Comparison of ENCODE assay signal across 38 cellular contexts in genomic region chr7:113904521-113904920, GRCh38. TPM values are rescaled to one million over a fixed set of nuclear protein-coding genes. Genes with fewer than 3 reads are reported as not detected.
"Had no signal": no experiment of that assay in that cellular context is flagged by ENCODE, and none has a peak within 500 bp of the region (broad histone marks: within the 10 kb centered on the region; RNA-seq: fewer than 3 reads in every experiment).

No MANE protein-coding gene starts in this region.

- ATAC-seq: activated CD8-positive, alpha-beta memory T cell treated with anti-CD3 and anti-CD28 coated beads, Interleukin-2, amount 10 ng/mL, durations not matched to agents 7 days and 5 days; activated CD8-positive, alpha-beta T cell treated with anti-CD3 and anti-CD28 coated beads, Interleukin-2, amount 10 ng/mL, durations not matched to agents 7 days and 5 days; activated naive CD8-positive, alpha-beta T cell treated with anti-CD3 and anti-CD28 coated beads, Interleukin-2, amount 50 U/mL, for 24 hours had no signal

- DNase-seq: activated B cell treated with CpG ODN at 0.5 μM for 24 hours; activated CD4-positive, alpha-beta memory T cell treated with anti-CD3 and anti-CD28 coated beads, Interleukin-2, amount 10 ng/mL, durations not matched to agents 7 days and 5 days; activated CD4-positive, alpha-beta T cell treated with anti-CD3 and anti-CD28 coated beads for 4 hours; activated CD4-positive, alpha-beta T cell treated with anti-CD3 and anti-CD28 coated beads, Interleukin-2, amount 10 ng/mL, durations not matched to agents 7 days and 5 days; activated CD4-positive, alpha-beta T cell treated with anti-CD3 and anti-CD28 coated beads, Interleukin-2, amount 50 U/mL, for 48 hours; activated CD4-positive, CD25-positive, alpha-beta regulatory T cell treated with anti-CD3 and anti-CD28 coated beads, Interleukin-2, amount 50 U/mL, for 72 hours; activated CD8-positive, alpha-beta memory T cell treated with anti-CD3 and anti-CD28 coated beads for 24 hours; activated CD8-positive, alpha-beta memory T cell treated with anti-CD3 and anti-CD28 coated beads, Interleukin-2, amount 10 ng/mL, durations not matched to agents 7 days and 5 days; activated CD8-positive, alpha-beta memory T cell treated with anti-CD3 and anti-CD28 coated beads, Interleukin-2, amount 50 U/mL, for 48 hours; activated CD8-positive, alpha-beta T cell treated with anti-CD3 and anti-CD28 coated beads, Interleukin-2, amount 10 ng/mL, durations not matched to agents 7 days and 5 days; activated effector memory CD4-positive, alpha-beta T cell treated with Interleukin-2 at 50 U/mL for 16 hours; activated gamma-delta T cell; activated naive CD4-positive, alpha-beta T cell treated with anti-CD3 and anti-CD28 coated beads, Interleukin-2, amount 10 ng/mL, durations not matched to agents 7 days and 5 days; activated naive CD4-positive, alpha-beta T cell treated with Interleukin-2 at 50 U/mL for 16 hours; activated naive CD8-positive, alpha-beta T cell treated with anti-CD3 and anti-CD28 coated beads, Interleukin-2, amount 10 ng/mL, durations not matched to agents 7 days and 5 days; activated naive CD8-positive, alpha-beta T cell treated with anti-CD3 and anti-CD28 coated beads, Interleukin-2, amount 50 U/mL, for 24 hours; activated T-cell treated with anti-CD3 and anti-CD28 coated beads, Interleukin-2, amount 50 U/mL, for 24 hours; activated T-cell treated with anti-CD3 and anti-CD28 coated beads, Interleukin-2, amount 50 U/mL, for 48 hours; amygdala; anterior cingulate cortex; caudate nucleus; cerebellar nuclear complex; T-helper 1 cell; T-helper 2 cell; T-helper 9 cell had no signal

- H3K4me1 Mint-ChIP-seq: activated B cell treated with CpG ODN at 0.5 μM for 24 hours; activated CD4-positive, alpha-beta memory T cell treated with anti-CD3 and anti-CD28 coated beads, Interleukin-2, amount 10 ng/mL, durations not matched to agents 7 days and 5 days; activated CD4-positive, alpha-beta T cell treated with anti-CD3 and anti-CD28 coated beads, Interleukin-2, amount 10 ng/mL, durations not matched to agents 7 days and 5 days; activated CD8-positive, alpha-beta memory T cell treated with anti-CD3 and anti-CD28 coated beads, Interleukin-2, amount 10 ng/mL, durations not matched to agents 7 days and 5 days; activated naive CD4-positive, alpha-beta T cell treated with anti-CD3 and anti-CD28 coated beads, Interleukin-2, amount 10 ng/mL, durations not matched to agents 7 days and 5 days; activated naive CD4-positive, alpha-beta T cell treated with anti-CD3 and anti-CD28 coated beads, Interleukin-2, amount 50 U/mL, for 24 hours; activated naive CD8-positive, alpha-beta T cell treated with anti-CD3 and anti-CD28 coated beads, Interleukin-2, amount 10 ng/mL, durations not matched to agents 7 days and 5 days; activated naive CD8-positive, alpha-beta T cell treated with anti-CD3 and anti-CD28 coated beads, Interleukin-2, amount 50 U/mL, for 24 hours; brain; central memory CD8-positive, alpha-beta T cell had no signal

- H3K9me3 Mint-ChIP-seq: activated B cell treated with CpG ODN at 0.5 μM for 24 hours; activated CD4-positive, alpha-beta memory T cell treated with anti-CD3 and anti-CD28 coated beads, Interleukin-2, amount 10 ng/mL, durations not matched to agents 7 days and 5 days; activated CD4-positive, alpha-beta T cell treated with anti-CD3 and anti-CD28 coated beads, Interleukin-2, amount 10 ng/mL, durations not matched to agents 7 days and 5 days; activated naive CD4-positive, alpha-beta T cell treated with anti-CD3 and anti-CD28 coated beads, Interleukin-2, amount 10 ng/mL, durations not matched to agents 7 days and 5 days; activated naive CD4-positive, alpha-beta T cell treated with anti-CD3 and anti-CD28 coated beads, Interleukin-2, amount 50 U/mL, for 24 hours; activated naive CD8-positive, alpha-beta T cell treated with anti-CD3 and anti-CD28 coated beads, Interleukin-2, amount 50 U/mL, for 24 hours; activated T-cell treated with anti-CD3 and anti-CD28 coated beads, Interleukin-2, amount 50 U/mL, for 24 hours; activated T-helper 2 cell treated with anti-CD3 and anti-CD28 coated beads, Interferon-gamma antibody, Interleukin-2, Interleukin-4, amounts not matched to agents 10 μg/mL and 5 μg/mL and 100 μg/mL, durations not matched to agents 14 hours and 24 hours and 36 hours; brain; T-helper 1 cell treated with Interleukin-12 subunit alpha and Interleukin-12 subunit beta and Interleukin-4 antibody, amounts not matched to agents 30 μg/mL and 1 μg/mL, for 36 hours; T-helper 2 cell treated with Interferon-gamma antibody and Interleukin-4, amounts not matched to agents 5 μg/mL and 100 μg/mL, for 36 hours had no signal

- FAIRE-seq: bronchial epithelial cell, TTC549 had no signal

- H3K4me3 ChIP-seq: ascending aorta, cardiac muscle cell had no signal

- H3K4me3 Mint-ChIP-seq: activated B cell treated with CpG ODN at 0.5 μM for 24 hours; activated CD4-positive, alpha-beta memory T cell treated with anti-CD3 and anti-CD28 coated beads, Interleukin-2, amount 10 ng/mL, durations not matched to agents 7 days and 5 days; activated CD4-positive, alpha-beta T cell treated with anti-CD3 and anti-CD28 coated beads, Interleukin-2, amount 10 ng/mL, durations not matched to agents 7 days and 5 days; activated CD8-positive, alpha-beta memory T cell treated with anti-CD3 and anti-CD28 coated beads, Interleukin-2, amount 10 ng/mL, durations not matched to agents 7 days and 5 days; activated CD8-positive, alpha-beta T cell treated with anti-CD3 and anti-CD28 coated beads, Interleukin-2, amount 10 ng/mL, durations not matched to agents 7 days and 5 days; activated naive CD4-positive, alpha-beta T cell treated with anti-CD3 and anti-CD28 coated beads, Interleukin-2, amount 10 ng/mL, durations not matched to agents 7 days and 5 days; activated naive CD4-positive, alpha-beta T cell treated with anti-CD3 and anti-CD28 coated beads, Interleukin-2, amount 50 U/mL, for 24 hours; activated naive CD8-positive, alpha-beta T cell; activated naive CD8-positive, alpha-beta T cell treated with anti-CD3 and anti-CD28 coated beads, Interleukin-2, amount 10 ng/mL, durations not matched to agents 7 days and 5 days; activated naive CD8-positive, alpha-beta T cell treated with anti-CD3 and anti-CD28 coated beads, Interleukin-2, amount 50 U/mL, for 24 hours; activated T-cell treated with anti-CD3 and anti-CD28 coated beads, Interleukin-2, amount 50 U/mL, for 24 hours; brain; central memory CD8-positive, alpha-beta T cell; T-helper 1 cell treated with Interleukin-12 subunit alpha and Interleukin-12 subunit beta and Interleukin-4 antibody, amounts not matched to agents 30 μg/mL and 1 μg/mL, for 36 hours; T-helper 2 cell treated with Interferon-gamma antibody and Interleukin-4, amounts not matched to agents 5 μg/mL and 100 μg/mL, for 36 hours had no signal

- H3K27ac Mint-ChIP-seq: activated B cell treated with CpG ODN at 0.5 μM for 24 hours; activated CD4-positive, alpha-beta memory T cell treated with anti-CD3 and anti-CD28 coated beads, Interleukin-2, amount 10 ng/mL, durations not matched to agents 7 days and 5 days; activated CD4-positive, alpha-beta T cell treated with anti-CD3 and anti-CD28 coated beads, Interleukin-2, amount 10 ng/mL, durations not matched to agents 7 days and 5 days; activated CD8-positive, alpha-beta memory T cell treated with anti-CD3 and anti-CD28 coated beads, Interleukin-2, amount 10 ng/mL, durations not matched to agents 7 days and 5 days; activated CD8-positive, alpha-beta T cell treated with anti-CD3 and anti-CD28 coated beads, Interleukin-2, amount 10 ng/mL, durations not matched to agents 7 days and 5 days; activated naive CD4-positive, alpha-beta T cell treated with anti-CD3 and anti-CD28 coated beads, Interleukin-2, amount 10 ng/mL, durations not matched to agents 7 days and 5 days; activated naive CD4-positive, alpha-beta T cell treated with anti-CD3 and anti-CD28 coated beads, Interleukin-2, amount 50 U/mL, for 24 hours; activated naive CD8-positive, alpha-beta T cell; activated naive CD8-positive, alpha-beta T cell treated with anti-CD3 and anti-CD28 coated beads, Interleukin-2, amount 10 ng/mL, durations not matched to agents 7 days and 5 days; activated naive CD8-positive, alpha-beta T cell treated with anti-CD3 and anti-CD28 coated beads, Interleukin-2, amount 50 U/mL, for 24 hours; activated T-cell treated with anti-CD3 and anti-CD28 coated beads, Interleukin-2, amount 50 U/mL, for 24 hours; activated T-helper 2 cell treated with anti-CD3 and anti-CD28 coated beads, Interferon-gamma antibody, Interleukin-2, Interleukin-4, amounts not matched to agents 10 μg/mL and 5 μg/mL and 100 μg/mL, durations not matched to agents 14 hours and 24 hours and 36 hours; brain; T-helper 1 cell treated with Interleukin-12 subunit alpha and Interleukin-12 subunit beta and Interleukin-4 antibody, amounts not matched to agents 30 μg/mL and 1 μg/mL, for 36 hours; T-helper 2 cell treated with Interferon-gamma antibody and Interleukin-4, amounts not matched to agents 5 μg/mL and 100 μg/mL, for 36 hours had no signal

- H3K4me1 ChIP-seq: ascending aorta had no signal

- H3K27me3 Mint-ChIP-seq: activated B cell treated with CpG ODN at 0.5 μM for 24 hours; activated CD4-positive, alpha-beta memory T cell treated with anti-CD3 and anti-CD28 coated beads, Interleukin-2, amount 10 ng/mL, durations not matched to agents 7 days and 5 days; activated CD4-positive, alpha-beta T cell treated with anti-CD3 and anti-CD28 coated beads, Interleukin-2, amount 10 ng/mL, durations not matched to agents 7 days and 5 days; activated CD8-positive, alpha-beta memory T cell treated with anti-CD3 and anti-CD28 coated beads, Interleukin-2, amount 10 ng/mL, durations not matched to agents 7 days and 5 days; activated naive CD4-positive, alpha-beta T cell treated with anti-CD3 and anti-CD28 coated beads, Interleukin-2, amount 10 ng/mL, durations not matched to agents 7 days and 5 days; activated naive CD4-positive, alpha-beta T cell treated with anti-CD3 and anti-CD28 coated beads, Interleukin-2, amount 50 U/mL, for 24 hours; activated naive CD8-positive, alpha-beta T cell; activated naive CD8-positive, alpha-beta T cell treated with anti-CD3 and anti-CD28 coated beads, Interleukin-2, amount 10 ng/mL, durations not matched to agents 7 days and 5 days; activated naive CD8-positive, alpha-beta T cell treated with anti-CD3 and anti-CD28 coated beads, Interleukin-2, amount 50 U/mL, for 24 hours; activated T-cell treated with anti-CD3 and anti-CD28 coated beads, Interleukin-2, amount 50 U/mL, for 24 hours; brain; central memory CD8-positive, alpha-beta T cell had no signal

- H3K27ac ChIP-seq: ascending aorta, cardiac muscle cell, VCaP had no signal

- H3K36me3 ChIP-seq: ascending aorta, cardiac muscle cell had no signal

- H3K9me3 ChIP-seq: ascending aorta had no signal

- H3K36me3 Mint-ChIP-seq: activated CD8-positive, alpha-beta memory T cell treated with anti-CD3 and anti-CD28 coated beads, Interleukin-2, amount 10 ng/mL, durations not matched to agents 7 days and 5 days; activated naive CD4-positive, alpha-beta T cell treated with anti-CD3 and anti-CD28 coated beads, Interleukin-2, amount 10 ng/mL, durations not matched to agents 7 days and 5 days; activated naive CD4-positive, alpha-beta T cell treated with anti-CD3 and anti-CD28 coated beads, Interleukin-2, amount 50 U/mL, for 24 hours; activated naive CD8-positive, alpha-beta T cell; activated naive CD8-positive, alpha-beta T cell treated with anti-CD3 and anti-CD28 coated beads, Interleukin-2, amount 10 ng/mL, durations not matched to agents 7 days and 5 days; brain had no signal

- H3K27me3 ChIP-seq: ascending aorta, cardiac muscle cell had no signal

RNA-seq across cellular contexts. Expression of gene PPP1R3A, which starts 14.3 kb away (rescaled TPM):
- total RNA-seq: activated B cell treated with CpG ODN at 0.5 μM for 24 hours; activated CD4-positive, alpha-beta memory T cell treated with anti-CD3 and anti-CD28 coated beads, Interleukin-2, amount 10 ng/mL, durations not matched to agents 7 days and 5 days; activated CD4-positive, alpha-beta T cell treated with anti-CD3 and anti-CD28 coated beads, Interleukin-2, amount 10 ng/mL, durations not matched to agents 7 days and 5 days; activated CD8-positive, alpha-beta memory T cell treated with anti-CD3 and anti-CD28 coated beads, Interleukin-2, amount 10 ng/mL, durations not matched to agents 7 days and 5 days; activated CD8-positive, alpha-beta T cell treated with anti-CD3 and anti-CD28 coated beads, Interleukin-2, amount 10 ng/mL, durations not matched to agents 7 days and 5 days; activated naive CD8-positive, alpha-beta T cell treated with anti-CD3 and anti-CD28 coated beads, Interleukin-2, amount 10 ng/mL, durations not matched to agents 7 days and 5 days; activated T-helper 2 cell treated with anti-CD3 and anti-CD28 coated beads, Interferon-gamma antibody, Interleukin-2, Interleukin-4, amounts not matched to agents 10 μg/mL and 5 μg/mL and 100 μg/mL, durations not matched to agents 14 hours and 24 hours and 36 hours; ascending aorta; bronchial epithelial cell had no signal
- polyA plus RNA-seq: adipose tissue had no signal
